26 cellular contexts compared by ENCODE assay signal in the genomic region with DNA sequence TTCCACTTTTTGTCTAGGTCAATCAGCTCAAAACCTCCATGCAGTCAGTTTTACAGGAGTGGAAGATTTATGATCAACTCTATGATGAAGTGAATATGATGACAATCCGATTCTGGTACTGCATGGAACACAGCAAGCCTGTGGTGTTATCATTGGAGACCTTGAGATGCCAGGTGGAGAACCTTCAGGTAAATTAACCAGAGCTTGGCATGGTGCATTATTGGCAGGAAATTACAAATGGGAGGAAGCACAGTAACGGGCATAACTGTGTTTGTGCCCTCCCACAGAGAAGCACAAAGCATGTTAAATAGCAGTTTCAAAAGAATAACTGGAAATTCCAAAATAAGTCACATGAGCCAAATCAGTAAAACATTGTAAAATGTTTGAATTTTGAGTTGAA.
DNase-seq lines count a peak whose midpoint lies in the region; ATAC-seq, FAIRE-seq and TF ChIP-seq lines count a peak whose summit lies in the region.
"Had no signal": no experiment of that assay in that cellular context is flagged by ENCODE, and none has a peak within 500 bp of the region (broad histone marks: within the 10 kb centered on the region; RNA-seq: fewer than 3 reads in every experiment).

No MANE protein-coding gene starts in this region.

- BruUV-seq in endothelial cell of umbilical vein (replicated peaks; lab: Mats Ljungman, UMichigan) (no TSS peak), HepG2 (replicated peaks; lab: Mats Ljungman, UMichigan) (no TSS peak)

- 87% methylated on average over 2 of the region's 2 CpGs for WGBS in HepG2 (ENCODE audit: low lambda C conversion rate)

- H3K4me2 ChIP-seq in endothelial cell of umbilical vein (ENCODE audit: insufficient read depth, low read length) (no peak overlapping the region), HepG2 (ENCODE audit: low read depth, low read length) (no peak overlapping the region)
- H3K4me2 ChIP-seq: A549 had no signal

- FAIRE-seq in endothelial cell of umbilical vein (lab: Jason Lieb, UNC) (no peak), HepG2 (lab: Jason Lieb, UNC) (no peak)
- FAIRE-seq: RCC 7860 had no signal

- no peak overlapping the region for H3K4me3 Mint-ChIP-seq in CD4-positive, CD25-positive, alpha-beta regulatory T cell
- no peak overlapping the region for H3K4me3 Mint-ChIP-seq in T-helper 17 cell
- H3K4me3 Mint-ChIP-seq: CD8-positive, alpha-beta T cell; T-helper 1 cell treated with Interleukin-12 subunit alpha and Interleukin-12 subunit beta and Interleukin-4 antibody, amounts not matched to agents 30 μg/mL and 1 μg/mL, for 36 hours had no signal

- in situ Hi-C loops in G401 (cut with HindIII; ENCODE audit: low sequenced_read_pairs): no loop called here
- in situ Hi-C loops in HepG2 (cut with HindIII; ENCODE audit: extremely low pct_ligation_motif_present, low pct_unique_long_range_greater_than_20kb): no loop called here

- no peak for TF ChIP-seq EP300 in HepG2 (IDR thresholded peaks at IDR 0.05; ENCODE audit: low read depth in 2 of 2, low read length in 2 of 2)
- no peak for TF ChIP-seq EP300 in HepG2 (CRISPR knock-in tag; IDR thresholded peaks at IDR 0.05; ENCODE audit: borderline replicate concordance)

- no peak for DNase-seq in CD4-positive, CD25-positive, alpha-beta regulatory T cell
- DNase-seq in G401 (ENCODE audit: low spot score): peak; percentile 84
- DNase-seq in T-helper 17 cell: no peak
- peak; percentile 6 for DNase-seq in endothelial cell of umbilical vein (ENCODE audit: low read depth, low spot score)
- no peak for DNase-seq in NCI-H1105 treated with DMSO at 0.1 percent for 48 hours (lab: John Stamatoyannopoulos, UW)
- no peak for DNase-seq in stimulated activated CD8-positive, alpha-beta memory T cell treated with anti-CD3 and anti-CD28 coated beads, Interleukin-4, amount 100 ng/mL, for 48 hours
- no peak for DNase-seq in HepG2 (ENCODE audit: low spot score)
- DNase-seq in NCI-H82 treated with DMSO at 0.1 percent for 48 hours (lab: John Stamatoyannopoulos, UW; ENCODE audit: unreplicated experiment): no peak
- DNase-seq: AML-193; CD8-positive, alpha-beta T cell; DMS 273 treated with DMSO at 0.1 percent for 48 hours; DMS79; EL; GF-D8; KG1; MG63; NCI-H1417; NCI-H187; NCI-H2107; NCI-H524 treated with DMSO at 0.1 percent for 48 hours; NCI-H82; SIG-M5 had no signal

- H3K4me3 ChIP-seq in CD4-positive, CD25-positive, alpha-beta regulatory T cell (ENCODE audit: low read depth, low read length): no peak overlapping the region
- H3K4me3 ChIP-seq in endothelial cell of umbilical vein (replicated peaks in 1 of 3; ENCODE audit: insufficient read depth in 1 of 3, low read depth in 1 of 3, low read length in 3 of 3) (no peak overlapping the region), HepG2 (replicated peaks in 1 of 3; ENCODE audit: insufficient read depth in 1 of 3, low read depth in 2 of 3, low read length in 3 of 3) (no peak overlapping the region)
- H3K4me3 ChIP-seq: A549, MG63, SK-N-MC had no signal

- no peak for ATAC-seq in CD4-positive, CD25-positive, alpha-beta regulatory T cell (ENCODE audit: low read depth in 2 of 2)
- ATAC-seq in T-helper 17 cell (no peak), HepG2 (no peak)
- ATAC-seq: A549; CD8-positive, alpha-beta T cell had no signal

- peaks cover 50% of the 10 kb centered on the region for H3K36me3 Mint-ChIP-seq in CD4-positive, CD25-positive, alpha-beta regulatory T cell
- H3K36me3 Mint-ChIP-seq in T-helper 17 cell (ENCODE audit: low read depth): peaks cover 11% of the 10 kb centered on the region

- no peaks in the 10 kb centered on the region for H3K9me3 ChIP-seq in CD4-positive, CD25-positive, alpha-beta regulatory T cell (ENCODE audit: control insufficient read depth in 2 of 2, low read length in 2 of 2)
- H3K9me3 ChIP-seq in T-helper 17 cell (ENCODE audit: control insufficient read depth, low read length, poor library complexity, severe bottlenecking) (no peaks in the 10 kb centered on the region), endothelial cell of umbilical vein (replicated peaks; ENCODE audit: control insufficient read depth, insufficient read depth, low read length) (no peaks in the 10 kb centered on the region), HepG2 (ENCODE audit: low read length) (no peaks in the 10 kb centered on the region)
- H3K9me3 ChIP-seq: A549, MG63 had no signal

- intact Hi-C loops in endothelial cell of umbilical vein (cut with micrococcal nuclease): no loop called here
- intact Hi-C loops in HepG2 (cut with micrococcal nuclease; ENCODE audit: unreplicated experiment): no loop called here

- no peak overlapping the region for H3K27ac ChIP-seq in CD4-positive, CD25-positive, alpha-beta regulatory T cell (ENCODE audit: insufficient read depth, low read length, poor library complexity, severe bottlenecking)
- H3K27ac ChIP-seq in endothelial cell of umbilical vein (ENCODE audit: insufficient read depth, low read depth, low read length) (no peak overlapping the region), HepG2 (ENCODE audit: extremely low read length, insufficient read depth, low read length) (no peak overlapping the region)
- H3K27ac ChIP-seq: A549, SK-N-MC had no signal

- no peak overlapping the region for H2AFZ ChIP-seq in endothelial cell of umbilical vein (ENCODE audit: low read depth, low read length)
- H2AFZ ChIP-seq in HepG2 (ENCODE audit: low read length): no peak overlapping the region

- H3K9me3 Mint-ChIP-seq in CD4-positive, CD25-positive, alpha-beta regulatory T cell: no peaks in the 10 kb centered on the region
- H3K9me3 Mint-ChIP-seq: CD8-positive, alpha-beta T cell; T-helper 1 cell treated with Interleukin-12 subunit alpha and Interleukin-12 subunit beta and Interleukin-4 antibody, amounts not matched to agents 30 μg/mL and 1 μg/mL, for 36 hours had no signal

- peaks cover 0 to 6% (median 2%) of the 10 kb centered on the region in 4 donors for H3K4me1 Mint-ChIP-seq in CD4-positive, CD25-positive, alpha-beta regulatory T cell
- H3K4me1 Mint-ChIP-seq in T-helper 17 cell: peaks cover 3% of the 10 kb centered on the region

- H3K9ac ChIP-seq in endothelial cell of umbilical vein (replicated peaks; ENCODE audit: extremely low read depth, insufficient read depth, low read length): no peak overlapping the region
- no peak overlapping the region for H3K9ac ChIP-seq in HepG2 (ENCODE audit: insufficient read depth, low read depth, low read length)

- H3K4me1 ChIP-seq in CD4-positive, CD25-positive, alpha-beta regulatory T cell (ENCODE audit: control insufficient read depth, insufficient read depth, low read length, poor library complexity, severe bottlenecking): no peaks in the 10 kb centered on the region
- H3K4me1 ChIP-seq in endothelial cell of umbilical vein (ENCODE audit: control insufficient read depth, extremely low read depth, insufficient read depth, low read length): no peaks in the 10 kb centered on the region
- H3K4me1 ChIP-seq in HepG2 (ENCODE audit: insufficient read depth, low read length): no peaks in the 10 kb centered on the region
- H3K4me1 ChIP-seq: A549 had no signal

- CTCF ChIA-PET in endothelial cell of umbilical vein (lab: Charles Lee) (interaction anchor here (0.9 kb wide), 1 partner anchor 10 kb away, joined by 3 read pairs; no protein-coding TSS in a partner anchor), HepG2 (lab: Yijun Ruan, JAX; ENCODE audit: low intra/inter-chr PET ratio, low total read pairs) (no interaction called here)

- H3K36me3 ChIP-seq in CD4-positive, CD25-positive, alpha-beta regulatory T cell (ENCODE audit: control insufficient read depth, insufficient read depth, low read length): peaks cover 95% of the 10 kb centered on the region
- H3K36me3 ChIP-seq in endothelial cell of umbilical vein (ENCODE audit: control insufficient read depth in 2 of 2, extremely low read depth in 1 of 2, insufficient read depth in 2 of 2, low read length in 2 of 2) (peaks cover 0 to 2% of the 10 kb centered on the region in 2 experiments), HepG2 (replicated peaks in 1 of 2; ENCODE audit: control insufficient read depth in 1 of 2, insufficient read depth in 2 of 2, low read length in 2 of 2) (peaks cover 0 to 7% of the 10 kb centered on the region in 2 experiments; a peak in 1 of 5 replicates)
- H3K36me3 ChIP-seq: MG63 had no signal

- POLR2A ChIA-PET in endothelial cell of umbilical vein (lab: Charles Lee) (no interaction called here), HepG2 (lab: Yijun Ruan, JAX) (no interaction called here)

- no peaks in the 10 kb centered on the region for H4K20me1 ChIP-seq in endothelial cell of umbilical vein (replicated peaks; ENCODE audit: control insufficient read depth, extremely low read depth, insufficient read depth, low read length)
- no peaks in the 10 kb centered on the region for H4K20me1 ChIP-seq in HepG2 (ENCODE audit: insufficient read depth, low read length)

- no peak for TF ChIP-seq RAD21 in HepG2 (CRISPR knock-in tag; IDR thresholded peaks at IDR 0.05)

- TF ChIP-seq CTCF in endothelial cell of umbilical vein (IDR thresholded peaks at IDR 0.05; ENCODE audit: extremely low read depth in 1 of 2, insufficient read depth in 1 of 2, low read depth in 1 of 2, low read length in 2 of 2) (no peak), HepG2 (CRISPR knock-in tag; IDR thresholded peaks at IDR 0.05) (no peak)

- TF ChIP-seq POLR2A in endothelial cell of umbilical vein (IDR thresholded peaks at IDR 0.05; ENCODE audit: low read depth, low read length): no peak
- TF ChIP-seq POLR2A in HepG2 (IDR thresholded peaks at IDR 0.05; ENCODE audit: insufficient read depth in 1 of 2, low read depth in 2 of 2, low read length in 2 of 2): no peak

- no peaks in the 10 kb centered on the region for H3K79me2 ChIP-seq in endothelial cell of umbilical vein (ENCODE audit: control insufficient read depth, insufficient read depth, low read length)
- H3K79me2 ChIP-seq in HepG2 (ENCODE audit: insufficient read depth, low read length): no peaks in the 10 kb centered on the region

- H3K9me1 ChIP-seq in endothelial cell of umbilical vein (replicated peaks; ENCODE audit: control insufficient read depth, extremely low read depth, insufficient read depth, low read length): no peaks in the 10 kb centered on the region

- H3K27me3 ChIP-seq in CD4-positive, CD25-positive, alpha-beta regulatory T cell (ENCODE audit: control insufficient read depth, insufficient read depth, low read length): no peaks in the 10 kb centered on the region
- no peaks in the 10 kb centered on the region for H3K27me3 ChIP-seq in endothelial cell of umbilical vein (ENCODE audit: control insufficient read depth in 2 of 2, insufficient read depth in 2 of 2, low read length in 2 of 2)
- no peaks in the 10 kb centered on the region for H3K27me3 ChIP-seq in HepG2 (ENCODE audit: control insufficient read depth in 1 of 2, insufficient read depth in 2 of 2, low read length in 2 of 2)
- H3K27me3 ChIP-seq: MG63 had no signal

- dilution Hi-C loops in endothelial cell of umbilical vein (cut with MboI; ENCODE audit: extremely low pct_ligation_motif_present, low sequenced_read_pairs): no loop called here

- H3K27me3 Mint-ChIP-seq in CD4-positive, CD25-positive, alpha-beta regulatory T cell: no peaks in the 10 kb centered on the region
- H3K27me3 Mint-ChIP-seq in T-helper 17 cell: no peaks in the 10 kb centered on the region

- peak overlapping the region in 2 of 3 donors; percentile 56 to 59 for H3K27ac Mint-ChIP-seq in CD4-positive, CD25-positive, alpha-beta regulatory T cell
- peak overlapping the region; percentile 71 for H3K27ac Mint-ChIP-seq in T-helper 17 cell
- H3K27ac Mint-ChIP-seq: CD8-positive, alpha-beta T cell; T-helper 1 cell treated with Interleukin-12 subunit alpha and Interleukin-12 subunit beta and Interleukin-4 antibody, amounts not matched to agents 30 μg/mL and 1 μg/mL, for 36 hours had no signal

Comparison
In these comparisons a context has a peak if more than half of its experiments do, and no peak if none do; other contexts are left out.
1. DNase-seq: peak in G401 (single experiment) and endothelial cell of umbilical vein (single experiment); none in CD4-positive, CD25-positive, alpha-beta regulatory T cell (0 of 3), T-helper 17 cell (0 of 3), NCI-H1105 treated with DMSO at 0.1 percent for 48 hours (single experiment), stimulated activated CD8-positive, alpha-beta memory T cell treated with anti-CD3 and anti-CD28 coated beads, Interleukin-4, amount 100 ng/mL, for 48 hours (single experiment), HepG2 (single experiment) and NCI-H82 treated with DMSO at 0.1 percent for 48 hours (single experiment).